In genomic region chr13:30038884-30039283, GRCh38 we compare ENCODE assay signal across 19 cellular contexts.
DNase-seq lines count a peak whose midpoint lies in the region; ATAC-seq and TF ChIP-seq lines count a peak whose summit lies in the region.
"Had no signal": no experiment of that assay in that cellular context is flagged by ENCODE, and none has a peak within 500 bp of the region (broad histone marks: within the 10 kb centered on the region; RNA-seq: fewer than 3 reads in every experiment).

No MANE protein-coding gene starts in this region.

- TF ChIP-seq CTCF in SK-N-SH (IDR thresholded peaks at IDR 0.05) (peak; percentile 17; the same call in 1 of the 2 replicates), WERI-Rb-1 (IDR thresholded peaks at IDR 0.05; ENCODE audit: low read depth, low read length) (no peak), mammary epithelial cell (conservative IDR thresholded peaks at IDR 0.05 in 1 of 2, IDR thresholded peaks at IDR 0.05 in 1 of 2; ENCODE audit: extremely low read depth in 1 of 2, insufficient read depth in 1 of 2, low read depth in 1 of 2, low read length in 2 of 2) (no peak)

- 59% methylated on average over 4 of the region's 4 CpGs for WGBS in SK-N-SH (ENCODE audit: low lambda C conversion rate)
- WGBS in mammary epithelial cell (ENCODE audit: low coverage, missing lambda C conversion rate) = 78% methylated on average over 3 of the region's 4 CpGs

- ATAC-seq in SK-N-SH treated with all-trans-retinoic acid at 6 μM for 48 hours = no peak
- no peak for ATAC-seq in HG02970 (IDR thresholded peaks at IDR 0.05; ENCODE audit: low FRiP score, unreplicated experiment)
- ATAC-seq in GM19324 (IDR thresholded peaks at IDR 0.05; ENCODE audit: low FRiP score, unreplicated experiment) = no peak
- ATAC-seq: mucosa of descending colon had no signal

- in situ Hi-C loops in mammary epithelial cell (cut with MboI; ENCODE audit: low sequenced_read_pairs in 2 of 2) = no loop called here

- BruUV-seq in mammary epithelial cell (replicated peaks; lab: Mats Ljungman, UMichigan) = no TSS peak

- H3K79me2 ChIP-seq in SK-N-SH (ENCODE audit: insufficient read depth) = no peaks in the 10 kb centered on the region
- no peaks in the 10 kb centered on the region for H3K79me2 ChIP-seq in mammary epithelial cell (ENCODE audit: insufficient read depth, low read length)

- no peak for TF ChIP-seq RAD21 in SK-N-SH (IDR thresholded peaks at IDR 0.05; ENCODE audit: low read length)

- DNase-seq in SK-N-SH (no peak), WERI-Rb-1 (peak; percentile 20), hepatic stellate cell (ENCODE audit: low spot score) (peak; percentile 54), mammary epithelial cell (no peak)
- no peak for DNase-seq in stimulated activated CD8-positive, alpha-beta memory T cell treated with anti-CD3 and anti-CD28 coated beads, Interleukin-4, amount 100 ng/mL, for 48 hours
- DNase-seq: 8988T; GDM1; islet precursor cell; mucosa of descending colon; NCI-H1694; NCI-H510A treated with DMSO at 0.1 percent for 48 hours; ovary; Peyer's patch; sigmoid colon; stimulated activated CD4-positive, alpha-beta T cell treated with anti-CD3 and anti-CD28 coated beads, Interleukin-4, amount 100 ng/mL, for 24 hours; thyroid gland had no signal

- H3K27ac ChIP-seq in SK-N-SH (ENCODE audit: low read depth in 2 of 2, low read length in 1 of 2) (no peak overlapping the region), WERI-Rb-1 (no peak overlapping the region), mammary epithelial cell (ENCODE audit: insufficient read depth, low read depth, low read length) (no peak overlapping the region)
- H3K27ac ChIP-seq: ovary, Peyer's patch, sigmoid colon, thyroid gland had no signal

- H4K20me1 ChIP-seq in SK-N-SH (ENCODE audit: insufficient read depth) (no peaks in the 10 kb centered on the region), mammary epithelial cell (ENCODE audit: insufficient read depth, low read length) (no peaks in the 10 kb centered on the region)

- POLR2A ChIA-PET in SK-N-SH (lab: Yijun Ruan, JAX) = no interaction called here

- no peaks in the 10 kb centered on the region for H3K9me2 ChIP-seq in SK-N-SH

- H3F3A ChIP-seq in SK-N-SH (replicated peaks; ENCODE audit: insufficient read depth) = peaks cover 8% of the 10 kb centered on the region

- no peak overlapping the region for H3K9ac ChIP-seq in SK-N-SH
- no peak overlapping the region for H3K9ac ChIP-seq in mammary epithelial cell (ENCODE audit: insufficient read depth, low read length)

- H3K9me3 ChIP-seq in SK-N-SH (no peaks in the 10 kb centered on the region), WERI-Rb-1 (ENCODE audit: severe bottlenecking) (no peaks in the 10 kb centered on the region), mammary epithelial cell (replicated peaks; ENCODE audit: insufficient read depth, low read length) (no peaks in the 10 kb centered on the region)
- H3K9me3 ChIP-seq: mucosa of descending colon, ovary, Peyer's patch, sigmoid colon, thyroid gland had no signal

- CTCF ChIA-PET in SK-N-SH (lab: Yijun Ruan, JAX) (interaction anchor here (1.3 kb wide), 1 partner anchor 118 kb away, joined by 3 read pairs; no protein-coding TSS in a partner anchor), mammary epithelial cell (lab: Charles Lee; ENCODE audit: low non-redundant PET) (no interaction called here)

- peaks cover 0 to 12% of the 10 kb centered on the region in 2 experiments; a peak in 2 of 4 replicates for H3K4me1 ChIP-seq in SK-N-SH (ENCODE audit: control insufficient read depth in 1 of 2, insufficient read depth in 2 of 2, low read depth in 1 of 2, low read length in 1 of 2)
- H3K4me1 ChIP-seq in mammary epithelial cell (ENCODE audit: insufficient read depth, low read length) = no peaks in the 10 kb centered on the region
- H3K4me1 ChIP-seq: Peyer's patch had no signal

- no peak for TF ChIP-seq EP300 in SK-N-SH (IDR thresholded peaks at IDR 0.05; ENCODE audit: borderline replicate concordance in 1 of 2, low read depth in 1 of 2, low read length in 1 of 2)

- dilution Hi-C loops in mammary epithelial cell (cut with HindIII; ENCODE audit: low sequenced_read_pairs) = no loop called here

- intact Hi-C loops in mammary epithelial cell (cut with micrococcal nuclease) = no loop called here

- no peak overlapping the region for H3K4me3 ChIP-seq in SK-N-SH (ENCODE audit: low read depth in 2 of 2, low read length in 1 of 2)
- H3K4me3 ChIP-seq in WERI-Rb-1 (ENCODE audit: low read depth, low read length) = no peak overlapping the region
- no peak overlapping the region for H3K4me3 ChIP-seq in mammary epithelial cell (replicated peaks in 1 of 3; ENCODE audit: insufficient read depth in 1 of 3, low read depth in 2 of 3, low read length in 3 of 3)
- H3K4me3 ChIP-seq: mucosa of descending colon, ovary, Peyer's patch, sigmoid colon, thyroid gland had no signal

- no peak overlapping the region for H3K4me2 ChIP-seq in SK-N-SH
- H3K4me2 ChIP-seq in mammary epithelial cell (ENCODE audit: insufficient read depth, low read depth, low read length) = no peak overlapping the region

- H2AFZ ChIP-seq in SK-N-SH (ENCODE audit: low read depth) (no peak overlapping the region), mammary epithelial cell (ENCODE audit: low read depth, low read length) (no peak overlapping the region)

- H3K36me3 ChIP-seq in SK-N-SH (replicated peaks in 1 of 2; ENCODE audit: control insufficient read depth in 1 of 2, insufficient read depth in 2 of 2, low read length in 1 of 2) (no peaks in the 10 kb centered on the region), WERI-Rb-1 (no peaks in the 10 kb centered on the region), mammary epithelial cell (ENCODE audit: insufficient read depth, low read length) (no peaks in the 10 kb centered on the region)
- H3K36me3 ChIP-seq: ovary, Peyer's patch, sigmoid colon, thyroid gland had no signal

- no peaks in the 10 kb centered on the region for H3K27me3 ChIP-seq in SK-N-SH (ENCODE audit: insufficient read depth)
- H3K27me3 ChIP-seq in WERI-Rb-1 (ENCODE audit: insufficient read depth, low read depth, severe bottlenecking) = no peaks in the 10 kb centered on the region
- H3K27me3 ChIP-seq in mammary epithelial cell (ENCODE audit: insufficient read depth, low read length) = no peaks in the 10 kb centered on the region
- H3K27me3 ChIP-seq: ovary, Peyer's patch, sigmoid colon, thyroid gland had no signal

TF ChIP-seq in SK-N-SH, 30 proteins besides CTCF, POLR2A, EP300 and RAD21:
- TF ChIP-seq RXRA (IDR thresholded peaks at IDR 0.05; ENCODE audit: borderline replicate concordance, low read depth) = no peak
- TF ChIP-seq JUND (IDR thresholded peaks at IDR 0.05) = no peak
- TF ChIP-seq RCOR1 (IDR thresholded peaks at IDR 0.05; ENCODE audit: low read length) = no peak
- no peak for TF ChIP-seq GATA2 (CRISPR knock-in tag; IDR thresholded peaks at IDR 0.05)

TF ChIP-seq in SK-N-SH treated with all-trans-retinoic acid at 6 μM for 48 hours, 23 proteins besides CTCF, POLR2A, EP300 and RAD21:
- TF ChIP-seq CSRNP3 (CRISPR knock-in tag; IDR thresholded peaks at IDR 0.05) = no peak
- no peak for TF ChIP-seq ZNF565 (CRISPR knock-in tag; conservative IDR thresholded peaks at IDR 0.05; ENCODE audit: low read depth)
- no peak for TF ChIP-seq OSR1 (CRISPR knock-in tag; IDR thresholded peaks at IDR 0.05)
- no peak for TF ChIP-seq TCF4 (CRISPR knock-in tag; IDR thresholded peaks at IDR 0.05; ENCODE audit: borderline replicate concordance)
- TF ChIP-seq ZNF8 (CRISPR knock-in tag; IDR thresholded peaks at IDR 0.05) = no peak
- TF ChIP-seq RARB (CRISPR knock-in tag; IDR thresholded peaks at IDR 0.05) = no peak
- TF ChIP-seq ZFP30 (CRISPR knock-in tag; IDR thresholded peaks at IDR 0.05) = no peak
- TF ChIP-seq ESRRG (CRISPR knock-in tag; IDR thresholded peaks at IDR 0.05) = no peak
- TF ChIP-seq PATZ1 (CRISPR knock-in tag; IDR thresholded peaks at IDR 0.05; ENCODE audit: borderline replicate concordance) = no peak
- TF ChIP-seq ISL1 (CRISPR knock-in tag; IDR thresholded peaks at IDR 0.05) = no peak
- TF ChIP-seq CSDC2 (CRISPR knock-in tag; IDR thresholded peaks at IDR 0.05) = no peak
- no peak for TF ChIP-seq ARNTL (CRISPR knock-in tag; IDR thresholded peaks at IDR 0.05; ENCODE audit: borderline replicate concordance, low read depth)
- no peak for TF ChIP-seq TOX (CRISPR knock-in tag; IDR thresholded peaks at IDR 0.05; ENCODE audit: borderline replicate concordance)
TF ChIP-seq in SK-N-SH treated with all-trans-retinoic acid at 6 μM for 48 hours: peak in this region for 0.

Comparison
In these comparisons a context has a peak if more than half of its experiments do, and no peak if none do; other contexts are left out.
1. DNase-seq: peak in WERI-Rb-1 (single experiment) and hepatic stellate cell (single experiment); none in SK-N-SH (single experiment), mammary epithelial cell (single experiment) and stimulated activated CD8-positive, alpha-beta memory T cell treated with anti-CD3 and anti-CD28 coated beads, Interleukin-4, amount 100 ng/mL, for 48 hours (single experiment).